Comparison of ENCODE assay signal across 16 cellular contexts in genomic region chr13:79398169-79398568, GRCh38.
"Had no signal": no experiment of that assay in that cellular context is flagged by ENCODE, and none has a peak within 500 bp of the region (broad histone marks: within the 10 kb centered on the region; RNA-seq: fewer than 3 reads in every experiment).

No MANE protein-coding gene starts in this region.

- H3K9me3 ChIP-seq: ovary had no signal

- H3K4me3 ChIP-seq: esophagus squamous epithelium, lung, ovary had no signal

- H3K27ac Mint-ChIP-seq: activated CD4-positive, alpha-beta memory T cell treated with anti-CD3 and anti-CD28 coated beads for 36 hours had no signal

- H3K27me3 Mint-ChIP-seq: activated CD4-positive, alpha-beta memory T cell treated with anti-CD3 and anti-CD28 coated beads for 36 hours; activated T-helper 17 cell treated with anti-CD3 and anti-CD28 coated beads, Interleukin-2, amount 50 U/mL, for 72 hours; brain; dendritic cell treated with granulocyte-macrophage colony-stimulating factor and Interleukin-4, amounts not matched to agents 40 ng/mL and 50 ng/mL, for 4 days had no signal

- H3K27me3 ChIP-seq: esophagus squamous epithelium, ovary had no signal

- H3K36me3 ChIP-seq: ovary had no signal

- H3K4me3 Mint-ChIP-seq: activated CD4-positive, alpha-beta memory T cell treated with anti-CD3 and anti-CD28 coated beads for 36 hours; activated naive CD4-positive, alpha-beta T cell treated with anti-CD3 and anti-CD28 coated beads for 36 hours; dendritic cell treated with granulocyte-macrophage colony-stimulating factor and Interleukin-4, amounts not matched to agents 40 ng/mL and 50 ng/mL, for 4 days; immature natural killer cell had no signal

- H3K27ac ChIP-seq: ovary had no signal

- DNase-seq: activated CD4-positive, alpha-beta memory T cell treated with anti-CD3 and anti-CD28 coated beads for 36 hours; activated CD4-positive, alpha-beta T cell treated with anti-CD3 and anti-CD28 coated beads for 1 hour; amygdala; esophagus squamous epithelium; foreskin fibroblast; glutamatergic neuron; immature natural killer cell; left colon; ovary; retina; stimulated activated CD4-positive, alpha-beta T cell treated with anti-CD3 and anti-CD28 coated beads, Interleukin-4, amount 100 ng/mL, for 4 hours had no signal
